20 cellular contexts compared by ENCODE assay signal in the genomic region with DNA sequence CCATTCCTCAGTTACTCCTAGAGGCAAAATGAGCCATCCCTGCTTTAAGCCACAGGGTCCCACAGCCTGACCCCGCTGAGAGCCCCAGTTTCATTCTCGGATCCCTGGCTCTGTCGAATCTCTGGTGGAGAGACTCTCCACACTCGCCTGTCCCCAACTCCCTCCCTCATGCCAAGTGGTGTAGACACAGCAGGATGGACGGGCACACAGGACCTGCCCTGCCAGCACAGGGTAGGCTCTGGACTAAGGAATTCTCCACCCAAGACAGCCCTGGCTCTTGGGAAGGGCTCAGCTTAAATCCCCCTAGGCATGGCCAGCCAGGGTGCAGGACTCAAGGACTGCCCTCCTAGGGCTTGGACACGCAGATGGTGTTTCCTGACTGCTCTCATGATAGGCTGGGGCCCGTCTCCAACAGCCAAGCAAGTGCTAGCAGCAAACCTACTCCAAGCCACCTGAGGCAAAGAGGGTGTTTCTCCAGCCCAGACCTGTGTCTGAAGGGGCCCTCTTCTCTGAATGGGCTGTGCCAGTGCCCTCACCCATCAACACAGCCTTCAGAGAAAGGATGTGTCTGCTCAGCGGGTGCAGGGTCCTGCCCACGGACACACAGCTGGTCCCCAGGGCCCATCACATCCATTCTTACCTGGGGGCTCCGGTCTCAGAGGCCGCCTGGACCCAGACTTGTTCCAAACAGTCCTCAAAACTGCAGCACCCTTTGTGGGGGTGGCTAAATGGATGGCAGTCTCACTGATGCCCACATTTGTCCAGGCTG.
DNase-seq lines count a peak whose midpoint lies in the region; ATAC-seq and TF ChIP-seq lines count a peak whose summit lies in the region.
"Had no signal": no experiment of that assay in that cellular context is flagged by ENCODE, and none has a peak within 500 bp of the region (broad histone marks: within the 10 kb centered on the region; RNA-seq: fewer than 3 reads in every experiment).

No MANE protein-coding gene starts in this region.

- POLR2A ChIA-PET in HEK293T (lab: Yijun Ruan, JAX): no interaction called here
- POLR2A ChIA-PET in activated CD8-positive, alpha-beta T cell treated with anti-CD3 and anti-CD28 coated beads for 36 hours (lab: Charles Lee): interaction anchor here (0.6 kb wide), 1 partner anchor 1108 kb away, joined by 3 read pairs; no protein-coding TSS in a partner anchor

- H3K27ac Mint-ChIP-seq in activated CD8-positive, alpha-beta T cell treated with anti-CD3 and anti-CD28 coated beads for 36 hours: no peak overlapping the region
- H3K27ac Mint-ChIP-seq: CD4-positive, CD25-positive, alpha-beta regulatory T cell had no signal

- no peak for TF ChIP-seq CTCF in VCaP (conservative IDR thresholded peaks at IDR 0.05)
- TF ChIP-seq CTCF in spleen (IDR thresholded peaks at IDR 0.05 in 8 of 11, conservative IDR thresholded peaks at IDR 0.05 in 3 of 11): no peak
- no peak for TF ChIP-seq CTCF in activated CD8-positive, alpha-beta T cell treated with anti-CD3 and anti-CD28 coated beads for 36 hours (IDR thresholded peaks at IDR 0.05)

- intact Hi-C loops in Right ventricle myocardium superior (cut with DNase I) (no loop called here), left cardiac atrium (cut with DNase I) (no loop called here), spleen (cut with DNase I; ENCODE audit: low total_unique reads) (no loop called here)
- intact Hi-C loops in activated CD8-positive, alpha-beta T cell treated with anti-CD3 and anti-CD28 coated beads for 36 hours (cut with micrococcal nuclease): no loop called here

- H3K27me3 ChIP-seq in spleen (replicated peaks in 1 of 7): no peaks in the 10 kb centered on the region
- H3K27me3 ChIP-seq: BE2C had no signal

- ATAC-seq in Right ventricle myocardium superior (ENCODE audit: poor library complexity): no peak
- no peak for ATAC-seq in left cardiac atrium
- peak; percentile 16 for ATAC-seq in left lobe of liver
- no peak for ATAC-seq in activated CD8-positive, alpha-beta T cell treated with anti-CD3 and anti-CD28 coated beads for 36 hours
- ATAC-seq: K562 had no signal

- DNase-seq in Right ventricle myocardium superior (peak; percentile 13), left cardiac atrium (no peak), left lobe of liver (ENCODE audit: low spot score) (peak; percentile 33), spleen (peak; percentile 56), HEK293T (ENCODE audit: extremely low spot score) (no peak)
- DNase-seq in stimulated activated CD4-positive, alpha-beta T cell treated with anti-CD3 and anti-CD28 coated beads, Interleukin-2, amount 100 ng/mL, for 48 hours: no peak
- no peak for DNase-seq in activated CD8-positive, alpha-beta T cell treated with anti-CD3 and anti-CD28 coated beads for 36 hours
- DNase-seq: BE2C; CD4-positive, CD25-positive, alpha-beta regulatory T cell; GDM1; GM23248; HCEC 1CT; NCI-H1105 treated with DMSO at 0.1 percent for 48 hours; NCI-H1694; NCI-H510A; NCI-H748 treated with DMSO at 0.1 percent for 48 hours; NK-92 treated with Interleukin-12 subunit alpha and Interleukin-12 subunit beta, amount 100 ng/mL, for 24 hours had no signal

- H3K27me3 Mint-ChIP-seq in activated CD8-positive, alpha-beta T cell treated with anti-CD3 and anti-CD28 coated beads for 36 hours: no peaks in the 10 kb centered on the region
- H3K27me3 Mint-ChIP-seq: CD4-positive, CD25-positive, alpha-beta regulatory T cell had no signal

- H3K4me3 ChIP-seq in spleen: no peak overlapping the region
- H3K4me3 ChIP-seq: GM23248, K562 had no signal

- no peaks in the 10 kb centered on the region for H3K4me1 ChIP-seq in spleen
- H3K4me1 ChIP-seq: BE2C, Caco-2 had no signal

- H3K36me3 ChIP-seq in spleen: peaks cover 0 to 26% (median 2%) of the 10 kb centered on the region in 6 donors
- H3K36me3 ChIP-seq: BE2C had no signal

- CTCF ChIA-PET in HEK293T (lab: Yijun Ruan, JAX): no interaction called here
- CTCF ChIA-PET in activated CD8-positive, alpha-beta T cell treated with anti-CD3 and anti-CD28 coated beads for 36 hours (lab: Charles Lee): interaction anchor here (1.6 kb wide), 1 partner anchor 26 kb away, joined by 5 read pairs; no protein-coding TSS in a partner anchor

- TF ChIP-seq POLR2A in spleen (IDR thresholded peaks at IDR 0.05): no peak

- WGBS in spleen, 5 donors: 86 to 95% (median 94%) methylated on average over 9 to 11 of the region's 11 CpGs

- H3K4me1 Mint-ChIP-seq in activated CD8-positive, alpha-beta T cell treated with anti-CD3 and anti-CD28 coated beads for 36 hours (ENCODE audit: low read depth): no peaks in the 10 kb centered on the region
- H3K4me1 Mint-ChIP-seq: CD4-positive, CD25-positive, alpha-beta regulatory T cell had no signal

- no peaks in the 10 kb centered on the region for H3K36me3 Mint-ChIP-seq in activated CD8-positive, alpha-beta T cell treated with anti-CD3 and anti-CD28 coated beads for 36 hours (ENCODE audit: low read depth)

- no peaks in the 10 kb centered on the region for H3K9me3 Mint-ChIP-seq in activated CD8-positive, alpha-beta T cell treated with anti-CD3 and anti-CD28 coated beads for 36 hours
- H3K9me3 Mint-ChIP-seq: CD4-positive, CD25-positive, alpha-beta regulatory T cell had no signal

- H3K9me3 ChIP-seq in spleen: no peaks in the 10 kb centered on the region
- H3K9me3 ChIP-seq: BE2C, Caco-2 had no signal

- H3K4me3 Mint-ChIP-seq in activated CD8-positive, alpha-beta T cell treated with anti-CD3 and anti-CD28 coated beads for 36 hours: no peak overlapping the region
- H3K4me3 Mint-ChIP-seq: CD4-positive, CD25-positive, alpha-beta regulatory T cell had no signal

- H3K27ac ChIP-seq in VCaP (peak overlapping the region; percentile 19; the same call in 1 of the 2 replicates), spleen (no peak overlapping the region)
- H3K27ac ChIP-seq: GM23248 had no signal

TF ChIP-seq in HEK293T, 16 proteins besides CTCF, POLR2A, EP300 and RAD21:
- no peak for TF ChIP-seq FOXM1 (IDR thresholded peaks at IDR 0.05; ENCODE audit: borderline replicate concordance)
- TF ChIP-seq ARNT (IDR thresholded peaks at IDR 0.05): no peak
- no peak for TF ChIP-seq ELF4 (IDR thresholded peaks at IDR 0.05)
- no peak for TF ChIP-seq BHLHE40 (IDR thresholded peaks at IDR 0.05; ENCODE audit: borderline replicate concordance)
- TF ChIP-seq L3MBTL2 (conservative IDR thresholded peaks at IDR 0.05): no peak
- no peak for TF ChIP-seq CTBP1 (IDR thresholded peaks at IDR 0.05; ENCODE audit: borderline replicate concordance)
- TF ChIP-seq LEF1 (IDR thresholded peaks at IDR 0.05; ENCODE audit: borderline replicate concordance): no peak
- TF ChIP-seq FOXA1 (IDR thresholded peaks at IDR 0.05): no peak
- no peak for TF ChIP-seq TARDBP (IDR thresholded peaks at IDR 0.05)

Comparison
In these comparisons a context has a peak if more than half of its experiments do, and no peak if none do; other contexts are left out.
1. DNase-seq: peak in Right ventricle myocardium superior (single experiment), left lobe of liver (single experiment) and spleen (single experiment); none in left cardiac atrium (single experiment), stimulated activated CD4-positive, alpha-beta T cell treated with anti-CD3 and anti-CD28 coated beads, Interleukin-2, amount 100 ng/mL, for 48 hours (0 of 2), HEK293T (single experiment) and activated CD8-positive, alpha-beta T cell treated with anti-CD3 and anti-CD28 coated beads for 36 hours (single experiment).